Comparison of ENCODE assay signal across 34 cellular contexts in genomic region chr3:125715651-125716050, GRCh38.
"Had no signal": no experiment of that assay in that cellular context is flagged by ENCODE, and none has a peak within 500 bp of the region (broad histone marks: within the 10 kb centered on the region; RNA-seq: fewer than 3 reads in every experiment).

No MANE protein-coding gene starts in this region.

- H3K9me3 ChIP-seq: adrenal gland, body of pancreas, breast epithelium had no signal

- DNase-seq: activated B cell treated with CpG ODN at 0.5 μM for 24 hours; activated CD4-positive, alpha-beta memory T cell treated with anti-CD3 and anti-CD28 coated beads for 36 hours; activated CD4-positive, alpha-beta T cell treated with anti-CD3 and anti-CD28 coated beads for 4 hours; activated CD4-positive, alpha-beta T cell treated with anti-CD3 and anti-CD28 coated beads, Interleukin-2, amount 10 ng/mL, durations not matched to agents 24 days and 14 days; activated CD4-positive, alpha-beta T cell treated with anti-CD3 and anti-CD28 coated beads, Interleukin-2, amount 50 U/mL, for 1 hour; activated CD4-positive, alpha-beta T cell treated with anti-CD3 and anti-CD28 coated beads, Interleukin-2, amount 50 U/mL, for 4 hours; activated CD4-positive, CD25-positive, alpha-beta regulatory T cell treated with anti-CD3 and anti-CD28 coated beads, Interleukin-2, amount 50 U/mL, for 72 hours; activated CD8-positive, alpha-beta memory T cell treated with anti-CD3 and anti-CD28 coated beads, Interleukin-2, amount 50 U/mL, for 4 hours; activated CD8-positive, alpha-beta T cell treated with anti-CD3 and anti-CD28 coated beads for 36 hours; activated effector memory CD4-positive, alpha-beta T cell treated with anti-CD3 and anti-CD28 coated beads, Interleukin-2, amount 50 U/mL, for 16 hours; activated gamma-delta T cell treated with Interleukin-2 at 50 U/mL for 16 hours; activated naive CD4-positive, alpha-beta T cell; activated naive CD4-positive, alpha-beta T cell treated with anti-CD3 and anti-CD28 coated beads for 36 hours; activated naive CD4-positive, alpha-beta T cell treated with anti-CD3 and anti-CD28 coated beads, Interleukin-2, amount 50 U/mL, for 16 hours; activated naive CD8-positive, alpha-beta T cell treated with anti-CD3 and anti-CD28 coated beads for 36 hours; activated T-cell treated with anti-CD3 and anti-CD28 coated beads for 4 hours; activated T-cell treated with anti-CD3 and anti-CD28 coated beads, Interleukin-2, amount 50 U/mL, for 1 hour; activated T-cell treated with anti-CD3 and anti-CD28 coated beads, Interleukin-2, amount 50 U/mL, for 4 hours; activated T-cell treated with anti-CD3 and anti-CD28 coated beads, Interleukin-2, amount 50 U/mL, for 72 hours; adrenal gland; amniotic stem cell; aorta; body of pancreas; brain microvascular endothelial cell; central memory CD4-positive, alpha-beta T cell; T-helper 2 cell; T-helper 9 cell had no signal

- H3K4me3 ChIP-seq: adrenal gland, body of pancreas, breast epithelium had no signal

- H3K27ac Mint-ChIP-seq: activated B cell treated with CpG ODN at 0.5 μM for 24 hours; activated CD4-positive, alpha-beta memory T cell treated with anti-CD3 and anti-CD28 coated beads for 36 hours; activated CD4-positive, alpha-beta T cell treated with anti-CD3 and anti-CD28 coated beads, Interleukin-2, amount 10 ng/mL, durations not matched to agents 24 days and 14 days; activated CD8-positive, alpha-beta T cell treated with anti-CD3 and anti-CD28 coated beads for 36 hours; activated naive CD4-positive, alpha-beta T cell treated with anti-CD3 and anti-CD28 coated beads for 36 hours; activated naive CD4-positive, alpha-beta T cell treated with anti-CD3 and anti-CD28 coated beads, Interleukin-2, amount 50 U/mL, for 72 hours; activated naive CD8-positive, alpha-beta T cell treated with anti-CD3 and anti-CD28 coated beads for 36 hours; activated T-cell treated with anti-CD3 and anti-CD28 coated beads, Interleukin-2, amount 50 U/mL, for 72 hours; activated T-helper 1 cell treated with anti-CD3 and anti-CD28 coated beads, Interleukin-12 subunit alpha, Interleukin-12 subunit beta, Interleukin-2, Interleukin-4 antibody, amounts not matched to agents 30 ng/mL and 10 ng/mL and 1 ng/mL, durations not matched to agents 14 hours and 24 hours and 36 hours; activated T-helper 17 cell treated with anti-CD3 and anti-CD28 coated beads, Interleukin-2, amount 50 U/mL, for 72 hours; T-helper 1 cell treated with Interleukin-12 subunit alpha and Interleukin-12 subunit beta and Interleukin-4 antibody, amounts not matched to agents 30 μg/mL and 1 μg/mL, for 36 hours; T-helper 2 cell treated with Interferon-gamma antibody and Interleukin-4, amounts not matched to agents 5 μg/mL and 100 μg/mL, for 36 hours had no signal

- H3K27me3 Mint-ChIP-seq: activated B cell treated with CpG ODN at 0.5 μM for 24 hours; activated CD4-positive, alpha-beta memory T cell treated with anti-CD3 and anti-CD28 coated beads for 36 hours; activated CD4-positive, alpha-beta T cell treated with anti-CD3 and anti-CD28 coated beads, Interleukin-2, amount 10 ng/mL, durations not matched to agents 24 days and 14 days; activated CD8-positive, alpha-beta T cell treated with anti-CD3 and anti-CD28 coated beads for 36 hours had no signal

- H3K9me3 Mint-ChIP-seq: activated B cell treated with CpG ODN at 0.5 μM for 24 hours; activated CD4-positive, alpha-beta memory T cell treated with anti-CD3 and anti-CD28 coated beads for 36 hours; activated CD4-positive, alpha-beta T cell treated with anti-CD3 and anti-CD28 coated beads, Interleukin-2, amount 10 ng/mL, durations not matched to agents 24 days and 14 days; activated CD8-positive, alpha-beta T cell treated with anti-CD3 and anti-CD28 coated beads for 36 hours; activated naive CD4-positive, alpha-beta T cell treated with anti-CD3 and anti-CD28 coated beads for 36 hours; activated naive CD8-positive, alpha-beta T cell treated with anti-CD3 and anti-CD28 coated beads for 36 hours; activated T-cell treated with anti-CD3 and anti-CD28 coated beads, Interleukin-2, amount 50 U/mL, for 4 hours; activated T-cell treated with anti-CD3 and anti-CD28 coated beads, Interleukin-2, amount 50 U/mL, for 72 hours; activated T-helper 1 cell treated with anti-CD3 and anti-CD28 coated beads, Interleukin-12 subunit alpha, Interleukin-12 subunit beta, Interleukin-2, Interleukin-4 antibody, amounts not matched to agents 30 ng/mL and 10 ng/mL and 1 ng/mL, durations not matched to agents 14 hours and 24 hours and 36 hours; activated T-helper 17 cell treated with anti-CD3 and anti-CD28 coated beads, Interleukin-2, amount 50 U/mL, for 72 hours; T-helper 1 cell treated with Interleukin-12 subunit alpha and Interleukin-12 subunit beta and Interleukin-4 antibody, amounts not matched to agents 30 μg/mL and 1 μg/mL, for 36 hours; T-helper 2 cell treated with Interferon-gamma antibody and Interleukin-4, amounts not matched to agents 5 μg/mL and 100 μg/mL, for 36 hours had no signal

- H3K4me1 ChIP-seq: adrenal gland, body of pancreas, breast epithelium had no signal

- H3K27ac ChIP-seq: adrenal gland, body of pancreas, brain microvascular endothelial cell, breast epithelium, VCaP had no signal

- ATAC-seq: activated CD8-positive, alpha-beta T cell treated with anti-CD3 and anti-CD28 coated beads for 36 hours; activated naive CD4-positive, alpha-beta T cell treated with anti-CD3 and anti-CD28 coated beads, Interleukin-2, amount 50 U/mL, for 72 hours; activated T-cell treated with anti-CD3 and anti-CD28 coated beads, Interleukin-2, amount 50 U/mL, for 4 hours; activated T-cell treated with anti-CD3 and anti-CD28 coated beads, Interleukin-2, amount 50 U/mL, for 72 hours; activated T-helper 17 cell treated with anti-CD3 and anti-CD28 coated beads, Interleukin-2, amount 50 U/mL, for 72 hours; body of pancreas had no signal

- H3K36me3 ChIP-seq: adrenal gland, brain microvascular endothelial cell, breast epithelium had no signal

- H3K4me1 Mint-ChIP-seq: activated T-helper 17 cell treated with anti-CD3 and anti-CD28 coated beads, Interleukin-2, amount 50 U/mL, for 72 hours had no signal

- H3K4me3 Mint-ChIP-seq: activated B cell treated with CpG ODN at 0.5 μM for 24 hours; activated CD4-positive, alpha-beta memory T cell treated with anti-CD3 and anti-CD28 coated beads for 36 hours; activated CD4-positive, alpha-beta T cell treated with anti-CD3 and anti-CD28 coated beads, Interleukin-2, amount 10 ng/mL, durations not matched to agents 24 days and 14 days; activated CD8-positive, alpha-beta T cell treated with anti-CD3 and anti-CD28 coated beads for 36 hours; activated naive CD4-positive, alpha-beta T cell treated with anti-CD3 and anti-CD28 coated beads for 36 hours; activated naive CD8-positive, alpha-beta T cell treated with anti-CD3 and anti-CD28 coated beads for 36 hours; activated T-cell treated with anti-CD3 and anti-CD28 coated beads, Interleukin-2, amount 50 U/mL, for 4 hours; activated T-cell treated with anti-CD3 and anti-CD28 coated beads, Interleukin-2, amount 50 U/mL, for 72 hours; activated T-helper 1 cell treated with anti-CD3 and anti-CD28 coated beads, Interleukin-12 subunit alpha, Interleukin-12 subunit beta, Interleukin-2, Interleukin-4 antibody, amounts not matched to agents 30 ng/mL and 10 ng/mL and 1 ng/mL, durations not matched to agents 14 hours and 24 hours and 36 hours; activated T-helper 17 cell treated with anti-CD3 and anti-CD28 coated beads, Interleukin-2, amount 50 U/mL, for 72 hours; T-helper 1 cell treated with Interleukin-12 subunit alpha and Interleukin-12 subunit beta and Interleukin-4 antibody, amounts not matched to agents 30 μg/mL and 1 μg/mL, for 36 hours; T-helper 2 cell treated with Interferon-gamma antibody and Interleukin-4, amounts not matched to agents 5 μg/mL and 100 μg/mL, for 36 hours had no signal
